8 cellular contexts compared by ENCODE assay signal in genomic region chr1:172089768-172090510, GRCh38.
DNase-seq lines count a peak whose midpoint lies in the region; ATAC-seq and TF ChIP-seq lines count a peak whose summit lies in the region.

No MANE protein-coding gene starts in this region.

- CTCF ChIA-PET in activated naive CD4-positive, alpha-beta T cell treated with anti-CD3 and anti-CD28 coated beads, Interleukin-2, amount 10 ng/mL, durations not matched to agents 7 days and 5 days (lab: Charles Lee) = interaction anchor here (0.7 to 2.7 kb wide), 19 partner anchors 44 to 315 kb away, joined by 3 to 39 read pairs (median 3); no protein-coding TSS in a partner anchor

- no peak overlapping the region for H3K27ac Mint-ChIP-seq in activated naive CD4-positive, alpha-beta T cell treated with anti-CD3 and anti-CD28 coated beads, Interleukin-2, amount 10 ng/mL, durations not matched to agents 7 days and 5 days

- H3K36me3 Mint-ChIP-seq in activated naive CD4-positive, alpha-beta T cell treated with anti-CD3 and anti-CD28 coated beads, Interleukin-2, amount 10 ng/mL, durations not matched to agents 7 days and 5 days = no peaks in the 10 kb centered on the region

- no peaks in the 10 kb centered on the region for H3K36me3 ChIP-seq in RWPE2 (ENCODE audit: low read depth)

- intact Hi-C loops in left ventricle myocardium superior (cut with micrococcal nuclease) = no loop called here

- no peak overlapping the region for H3K4me3 Mint-ChIP-seq in activated naive CD4-positive, alpha-beta T cell treated with anti-CD3 and anti-CD28 coated beads, Interleukin-2, amount 10 ng/mL, durations not matched to agents 7 days and 5 days

- H3K4me3 ChIP-seq in RWPE2 (ENCODE audit: severe bottlenecking) = no peak overlapping the region

- no peak overlapping the region for H3K27ac ChIP-seq in RWPE2 (ENCODE audit: poor library complexity, severe bottlenecking)

- peaks cover 4% of the 10 kb centered on the region for H3K4me1 Mint-ChIP-seq in activated naive CD4-positive, alpha-beta T cell treated with anti-CD3 and anti-CD28 coated beads, Interleukin-2, amount 10 ng/mL, durations not matched to agents 7 days and 5 days

- no peaks in the 10 kb centered on the region for H3K4me1 ChIP-seq in RWPE2 (ENCODE audit: insufficient read depth, poor library complexity, severe bottlenecking)

- ATAC-seq in GM21619 (IDR thresholded peaks at IDR 0.05; ENCODE audit: unreplicated experiment) (peak; percentile 51), RWPE2 (ENCODE audit: low read depth) (peak; percentile 93), left ventricle myocardium superior (peak; percentile 80)

- TF ChIP-seq CTCF in RWPE2 (IDR thresholded peaks at IDR 0.05; ENCODE audit: poor library complexity, severe bottlenecking) = peak; percentile 92

- no peaks in the 10 kb centered on the region for H3K9me3 ChIP-seq in RWPE2 (ENCODE audit: severe bottlenecking)

- no peaks in the 10 kb centered on the region for H3K9me3 Mint-ChIP-seq in activated naive CD4-positive, alpha-beta T cell treated with anti-CD3 and anti-CD28 coated beads, Interleukin-2, amount 10 ng/mL, durations not matched to agents 7 days and 5 days

- no peaks in the 10 kb centered on the region for H3K27me3 Mint-ChIP-seq in activated naive CD4-positive, alpha-beta T cell treated with anti-CD3 and anti-CD28 coated beads, Interleukin-2, amount 10 ng/mL, durations not matched to agents 7 days and 5 days

- DNase-seq in Ammon's horn (ENCODE audit: low spot score) (peak; percentile 10), RWPE2 (ENCODE audit: low spot score) (no peak), left ventricle myocardium superior (peak; percentile 66), HuH-7.5 (ENCODE audit: low spot score) (no peak), NCI-H2227 (lab: John Stamatoyannopoulos, UW; ENCODE audit: unreplicated experiment) (no peak)
- peak; percentile 76 for DNase-seq in activated naive CD4-positive, alpha-beta T cell treated with anti-CD3 and anti-CD28 coated beads, Interleukin-2, amount 10 ng/mL, durations not matched to agents 7 days and 5 days
- peak; percentile 16 to 35 for DNase-seq in stimulated activated CD4-positive, alpha-beta T cell treated with anti-CD3 and anti-CD28 coated beads, Interleukin-1b, Interleukin-23, amount 100 ng/mL, for 1 hour (ENCODE audit: low read depth in 2 of 2)

- H3K27me3 ChIP-seq in RWPE2 (ENCODE audit: insufficient read depth, poor library complexity, severe bottlenecking) = no peaks in the 10 kb centered on the region

Comparison
In these comparisons a context has a peak if more than half of its experiments do, and no peak if none do; other contexts are left out.
1. DNase-seq: peak in Ammon's horn (single experiment), activated naive CD4-positive, alpha-beta T cell treated with anti-CD3 and anti-CD28 coated beads, Interleukin-2, amount 10 ng/mL, durations not matched to agents 7 days and 5 days (single experiment), left ventricle myocardium superior (single experiment) and stimulated activated CD4-positive, alpha-beta T cell treated with anti-CD3 and anti-CD28 coated beads, Interleukin-1b, Interleukin-23, amount 100 ng/mL, for 1 hour (2 of 2); none in RWPE2 (single experiment), HuH-7.5 (single experiment) and NCI-H2227 (single experiment).
2. Peak in every context shown above with its lines, with median percentiles within 50 percentile points of each other: ATAC-seq.